In genomic region chr2:81529944-81530343, GRCh38 we compare ENCODE assay signal across 28 cellular contexts.
"Had no signal": no experiment of that assay in that cellular context is flagged by ENCODE, and none has a peak within 500 bp of the region (broad histone marks: within the 10 kb centered on the region; RNA-seq: fewer than 3 reads in every experiment).

No MANE protein-coding gene starts in this region.

- H3K27ac Mint-ChIP-seq: nephron; neural progenitor cell; progenitor cell of endocrine pancreas; stimulated activated effector memory CD8-positive, alpha-beta T cell treated with anti-CD3 and anti-CD28 coated beads, Interleukin-12 subunit alpha, Interleukin-12 subunit beta, amount 100 ng/mL, for 72 hours; stimulated activated naive B cell treated with anti-CD40 and anti-IgM and Interleukin-4, amounts not matched to agents 10 μg/mL and 1 μg/mL and 100 μg/mL, for 72 hours; stimulated activated naive CD8-positive, alpha-beta T cell treated with anti-CD3 and anti-CD28 coated beads, Interleukin-15, Interleukin-2, amounts not matched to agents 100 ng/mL and 50 ng/mL, for 24 hours had no signal

- H3K27me3 Mint-ChIP-seq: progenitor cell of endocrine pancreas; stimulated activated naive B cell treated with anti-CD40 and anti-IgM and Interleukin-4, amounts not matched to agents 10 μg/mL and 1 μg/mL and 100 μg/mL, for 72 hours; stimulated activated naive CD8-positive, alpha-beta T cell treated with anti-CD3 and anti-CD28 coated beads, Interleukin-15, Interleukin-2, amounts not matched to agents 100 ng/mL and 50 ng/mL, for 24 hours had no signal

- H3K4me3 ChIP-seq: neural progenitor cell, ovary, psoas muscle, right lobe of liver, sigmoid colon, stomach, thoracic aorta, thyroid gland, tibial nerve, upper lobe of left lung, vagina had no signal

- H3K36me3 ChIP-seq: neural progenitor cell, ovary, right lobe of liver, sigmoid colon, stomach, thoracic aorta, thyroid gland, tibial nerve, upper lobe of left lung, vagina had no signal

- H3K36me3 Mint-ChIP-seq: neural progenitor cell; stimulated activated effector memory CD8-positive, alpha-beta T cell treated with anti-CD3 and anti-CD28 coated beads, Interleukin-12 subunit alpha, Interleukin-12 subunit beta, amount 100 ng/mL, for 72 hours had no signal

- H3K4me1 Mint-ChIP-seq: nephron; neural progenitor cell; stimulated activated effector memory CD8-positive, alpha-beta T cell treated with anti-CD3 and anti-CD28 coated beads, Interleukin-12 subunit alpha, Interleukin-12 subunit beta, amount 100 ng/mL, for 72 hours; stimulated activated naive B cell treated with anti-CD40 and anti-IgM and Interleukin-4, amounts not matched to agents 10 μg/mL and 1 μg/mL and 100 μg/mL, for 72 hours had no signal

- H3K9me3 Mint-ChIP-seq: nephron, neural progenitor cell had no signal

- ATAC-seq: psoas muscle; right cardiac atrium; right lobe of liver; stimulated activated effector memory CD8-positive, alpha-beta T cell treated with anti-CD3 and anti-CD28 coated beads, Interleukin-12 subunit alpha, Interleukin-12 subunit beta, amount 100 ng/mL, for 72 hours; stimulated activated naive B cell treated with anti-CD40 and anti-IgM and Interleukin-4, amounts not matched to agents 10 μg/mL and 1 μg/mL and 100 μg/mL, for 72 hours had no signal

- H3K27ac ChIP-seq: neural progenitor cell, ovary, parathyroid adenoma, psoas muscle, right lobe of liver, sigmoid colon, stomach, thoracic aorta, thyroid gland, tibial nerve, upper lobe of left lung, vagina had no signal

- H3K4me2 ChIP-seq: neural progenitor cell had no signal

- H3K4me1 ChIP-seq: neural progenitor cell, parathyroid adenoma, psoas muscle, right lobe of liver, sigmoid colon, stomach, thyroid gland, tibial nerve, upper lobe of left lung, vagina had no signal

- H3K27me3 ChIP-seq: neural progenitor cell, ovary, right lobe of liver, sigmoid colon, stomach, thyroid gland, tibial nerve, upper lobe of left lung, vagina had no signal

- DNase-seq: occipital lobe; ovary; posterior cingulate gyrus; psoas muscle; right cardiac atrium; right lobe of liver; sigmoid colon; small intestine; stimulated activated CD4-positive, alpha-beta T cell treated with anti-CD3 and anti-CD28 coated beads, Interleukin-15, amount 100 ng/mL, for 24 hours; stimulated activated CD4-positive, alpha-beta T cell treated with anti-CD3 and anti-CD28 coated beads, Interleukin-2, amount 100 ng/mL, for 24 hours; stimulated activated CD4-positive, alpha-beta T cell treated with anti-CD3 and anti-CD28 coated beads, Interleukin-2, amount 100 ng/mL, for 48 hours; stimulated activated CD4-positive, alpha-beta T cell treated with anti-CD3 and anti-CD28 coated beads, Interleukin-4, amount 100 ng/mL, for 24 hours; stimulated activated naive B cell treated with anti-CD40 and anti-IgM and Interleukin-4, amounts not matched to agents 10 μg/mL and 1 μg/mL and 100 μg/mL, for 72 hours; stimulated activated naive CD4-positive, alpha-beta T cell treated with Interleukin-2 at 50 U/mL for 16 hours; stomach; thyroid gland; trophoblast cell; upper lobe of left lung had no signal

- H3K4me3 Mint-ChIP-seq: nephron; neural progenitor cell; stimulated activated effector memory CD8-positive, alpha-beta T cell treated with anti-CD3 and anti-CD28 coated beads, Interleukin-12 subunit alpha, Interleukin-12 subunit beta, amount 100 ng/mL, for 72 hours; stimulated activated naive B cell treated with anti-CD40 and anti-IgM and Interleukin-4, amounts not matched to agents 10 μg/mL and 1 μg/mL and 100 μg/mL, for 72 hours; stimulated activated naive CD8-positive, alpha-beta T cell treated with anti-CD3 and anti-CD28 coated beads, Interleukin-15, Interleukin-2, amounts not matched to agents 100 ng/mL and 50 ng/mL, for 24 hours had no signal

- H3K79me2 ChIP-seq: parathyroid adenoma had no signal

- H2AFZ ChIP-seq: neural progenitor cell, parathyroid adenoma had no signal

- FAIRE-seq: small intestine, urothelium cell line had no signal
